ENCODE assay signal across 17 cellular contexts in the genomic region with DNA sequence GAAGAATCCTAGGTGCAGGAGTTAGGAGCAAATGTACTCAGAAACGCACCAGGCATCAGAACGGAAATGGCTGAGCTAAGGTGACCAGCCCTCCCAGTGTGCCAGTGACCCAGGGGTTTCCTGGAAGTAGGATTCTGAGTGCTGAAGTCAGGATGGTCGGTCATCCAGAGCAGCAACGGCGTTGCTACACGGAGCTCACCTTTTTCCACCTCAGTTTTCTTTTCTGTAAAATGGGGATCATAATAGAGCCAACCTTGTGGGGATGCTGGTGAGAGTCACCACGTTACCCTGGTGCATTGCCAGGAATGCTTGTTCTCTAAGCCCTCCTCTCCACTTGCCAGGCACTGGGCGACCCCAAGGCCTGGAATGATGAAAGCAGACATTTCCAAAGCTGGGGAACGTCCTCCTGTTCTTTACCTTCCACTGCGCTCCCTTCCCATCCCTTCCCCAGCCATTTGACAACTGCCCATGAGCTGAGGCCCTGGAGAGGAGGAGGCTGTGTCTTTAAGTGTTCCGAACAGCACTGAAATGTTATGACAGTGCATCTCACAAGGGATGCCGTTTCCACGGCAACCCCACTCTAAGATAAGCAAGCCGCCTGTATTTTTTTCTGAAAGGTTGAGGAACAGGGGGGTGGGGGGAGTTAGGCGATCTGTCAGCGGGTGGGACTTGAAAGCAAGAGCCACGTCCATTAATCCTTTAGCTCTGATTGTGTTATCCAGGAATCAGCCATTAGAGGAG.
DNase-seq lines count a peak whose midpoint lies in the region; ATAC-seq, FAIRE-seq and TF ChIP-seq lines count a peak whose summit lies in the region.
"Had no signal": no experiment of that assay in that cellular context is flagged by ENCODE, and none has a peak within 500 bp of the region (broad histone marks: within the 10 kb centered on the region; RNA-seq: fewer than 3 reads in every experiment).

No MANE protein-coding gene starts in this region.

- BruUV-seq in K562 (replicated peaks; lab: Mats Ljungman, UMichigan) = no TSS peak

- no peak for FAIRE-seq in K562 (lab: Jason Lieb, UNC)
- FAIRE-seq: frontal cortex, GM19239, HTR-8/SVneo, islet of Langerhans had no signal

- CTCF ChIA-PET in K562 (lab: Yijun Ruan, JAX; ENCODE audit: low intra/inter-chr PET ratio) = no interaction called here

- no peaks in the 10 kb centered on the region for H3K9me3 ChIP-seq in K562 (replicated peaks; ENCODE audit: control insufficient read depth, insufficient read depth, low read depth, low read length)
- no peaks in the 10 kb centered on the region for H3K9me3 ChIP-seq in SJCRH30 (replicated peaks)
- H3K9me3 ChIP-seq: tibial nerve had no signal

- no peak overlapping the region for H3K27ac Mint-ChIP-seq in effector memory CD8-positive, alpha-beta T cell

- WGBS in K562 (ENCODE audit: insufficient coverage, low coverage, missing lambda C conversion rate) = 1% methylated on average over 14 of the region's 17 CpGs

- POLR2A ChIA-PET in K562 (lab: Yijun Ruan, JAX) = interaction anchor here (0.5 to 1.6 kb wide), 5 partner anchors 11 to 110 kb away, joined by 3 to 5 read pairs (median 3); no protein-coding TSS in a partner anchor

- ATAC-seq in K562 = peak; percentile 50; the same call in 2 of the 3 replicates
- ATAC-seq in left ventricle myocardium superior = peak; percentile 44
- ATAC-seq in sciatic nerve = peak; percentile 32
- no peak for ATAC-seq in effector memory CD8-positive, alpha-beta T cell (replicated peaks)

- no peak for TF ChIP-seq EP300 in K562 (IDR thresholded peaks at IDR 0.05; ENCODE audit: low read length)

- H3K27ac ChIP-seq in K562 (ENCODE audit: extremely low read depth, low read depth, low read length) (no peak overlapping the region), SJCRH30 (no peak overlapping the region)
- H3K27ac ChIP-seq: tibial nerve had no signal

- H3K4me3 Mint-ChIP-seq in effector memory CD8-positive, alpha-beta T cell = no peak overlapping the region

- peaks cover 2 to 4% of the 10 kb centered on the region in 2 donors for H3K4me1 Mint-ChIP-seq in effector memory CD8-positive, alpha-beta T cell (ENCODE audit: low read depth in 2 of 2)
- H3K4me1 Mint-ChIP-seq: CD8-positive, alpha-beta memory T cell had no signal

- H3K27me3 ChIP-seq in K562 (ENCODE audit: control insufficient read depth in 2 of 2, insufficient read depth in 2 of 2, low read length in 2 of 2) (peaks cover 7 to 65% of the 10 kb centered on the region in 2 experiments; a peak in 4 of 5 replicates), SJCRH30 (no peaks in the 10 kb centered on the region)
- H3K27me3 ChIP-seq: tibial nerve had no signal

- no peak for TF ChIP-seq CTCF in K562 (IDR thresholded peaks at IDR 0.05 in 2 of 3, conservative IDR thresholded peaks at IDR 0.05 in 1 of 3; ENCODE audit: insufficient read depth in 2 of 3, low read depth in 1 of 3, low read length in 3 of 3)

- TF ChIP-seq RAD21 in K562 (CRISPR knock-in tag; conservative IDR thresholded peaks at IDR 0.05 in 1 of 2, IDR thresholded peaks at IDR 0.05 in 1 of 2) = no peak

- no peaks in the 10 kb centered on the region for H3K9me1 ChIP-seq in K562 (ENCODE audit: control insufficient read depth, insufficient read depth, low read length)

- TF ChIP-seq POLR2A in K562 (conservative IDR thresholded peaks at IDR 0.05) = no peak

- no peaks in the 10 kb centered on the region for H3K36me3 Mint-ChIP-seq in effector memory CD8-positive, alpha-beta T cell (ENCODE audit: insufficient read depth)

- H3K4me2 ChIP-seq in K562 (ENCODE audit: insufficient read depth, low read length) = no peak overlapping the region

- H3K9ac ChIP-seq in K562 (ENCODE audit: insufficient read depth in 1 of 2, low read depth in 2 of 2, low read length in 2 of 2) = no peak overlapping the region

- intact Hi-C loops in K562 (cut with micrococcal nuclease) (no loop called here), left ventricle myocardium superior (cut with micrococcal nuclease) (no loop called here), sciatic nerve (cut with DNase I) (no loop called here)

- H3K9me3 Mint-ChIP-seq in effector memory CD8-positive, alpha-beta T cell = no peaks in the 10 kb centered on the region
- H3K9me3 Mint-ChIP-seq: CD8-positive, alpha-beta memory T cell had no signal

- H3K27me3 Mint-ChIP-seq in effector memory CD8-positive, alpha-beta T cell = peaks cover 0 to 16% of the 10 kb centered on the region in 2 donors

- H3K4me1 ChIP-seq in K562 (replicated peaks in 1 of 2; ENCODE audit: control insufficient read depth in 2 of 2, insufficient read depth in 2 of 2, low read length in 2 of 2) (no peaks in the 10 kb centered on the region; a peak in 2 of 5 replicates), SJCRH30 (peaks cover 12% of the 10 kb centered on the region)

- H2AFZ ChIP-seq in K562 (ENCODE audit: low read depth, low read length) = no peak overlapping the region

- H3K36me3 ChIP-seq in K562 (ENCODE audit: control insufficient read depth, insufficient read depth, low read length) (no peaks in the 10 kb centered on the region), SJCRH30 (no peaks in the 10 kb centered on the region; the same call in 1 of the 2 replicates)
- H3K36me3 ChIP-seq: tibial nerve had no signal

- H3K79me2 ChIP-seq in K562 (ENCODE audit: control insufficient read depth, insufficient read depth, low read length) = no peaks in the 10 kb centered on the region

- no peak overlapping the region for H3K4me3 ChIP-seq in K562
- no peak overlapping the region for H3K4me3 ChIP-seq in SJCRH30
- H3K4me3 ChIP-seq: tibial nerve had no signal

- in situ Hi-C loops in K562 (cut with MboI) = no loop called here

- DNase-seq in NCI-H1105 (lab: John Stamatoyannopoulos, UW) = peak; percentile 5
- DNase-seq in NCI-H1105 treated with DMSO at 0.1 percent for 48 hours (lab: John Stamatoyannopoulos, UW) = no peak
- DNase-seq in K562 (ENCODE audit: extremely low read depth in 1 of 4, low spot score in 3 of 4) = peak; percentile 23 to 45 (median 26)
- peak; percentile 52 for DNase-seq in left ventricle myocardium superior
- DNase-seq in sciatic nerve (ENCODE audit: low spot score) = no peak
- no peak for DNase-seq in SJCRH30
- DNase-seq in effector memory CD8-positive, alpha-beta T cell = no peak
- DNase-seq in LoVo (ENCODE audit: low spot score) = no peak
- DNase-seq: 8988T; activated effector memory CD4-positive, alpha-beta T cell treated with Interleukin-2 at 50 U/mL for 16 hours; CD8-positive, alpha-beta memory T cell; stimulated activated CD4-positive, alpha-beta T cell treated with anti-CD3 and anti-CD28 coated beads, Interleukin-2, amount 100 ng/mL, for 48 hours had no signal

- H4K20me1 ChIP-seq in K562 (replicated peaks; ENCODE audit: control insufficient read depth, insufficient read depth, low read length) = no peaks in the 10 kb centered on the region

TF ChIP-seq in K562, 482 proteins besides CTCF, POLR2A, EP300 and RAD21 (continues in another document):
- TF ChIP-seq, protein P1, sequence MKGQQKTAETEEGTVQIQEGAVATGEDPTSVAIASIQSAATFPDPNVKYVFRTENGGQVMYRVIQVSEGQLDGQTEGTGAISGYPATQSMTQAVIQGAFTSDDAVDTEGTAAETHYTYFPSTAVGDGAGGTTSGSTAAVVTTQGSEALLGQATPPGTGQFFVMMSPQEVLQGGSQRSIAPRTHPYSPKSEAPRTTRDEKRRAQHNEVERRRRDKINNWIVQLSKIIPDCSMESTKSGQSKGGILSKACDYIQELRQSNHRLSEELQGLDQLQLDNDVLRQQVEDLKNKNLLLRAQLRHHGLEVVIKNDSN (CRISPR knock-in tag; IDR thresholded peaks at IDR 0.05) = no peak
- TF ChIP-seq RBM25 (IDR thresholded peaks at IDR 0.05; ENCODE audit: low read depth, low read length, severe bottlenecking) = peak; percentile 24
- no peak for TF ChIP-seq ZEB2 (IDR thresholded peaks at IDR 0.05)
- TF ChIP-seq, protein P2, sequence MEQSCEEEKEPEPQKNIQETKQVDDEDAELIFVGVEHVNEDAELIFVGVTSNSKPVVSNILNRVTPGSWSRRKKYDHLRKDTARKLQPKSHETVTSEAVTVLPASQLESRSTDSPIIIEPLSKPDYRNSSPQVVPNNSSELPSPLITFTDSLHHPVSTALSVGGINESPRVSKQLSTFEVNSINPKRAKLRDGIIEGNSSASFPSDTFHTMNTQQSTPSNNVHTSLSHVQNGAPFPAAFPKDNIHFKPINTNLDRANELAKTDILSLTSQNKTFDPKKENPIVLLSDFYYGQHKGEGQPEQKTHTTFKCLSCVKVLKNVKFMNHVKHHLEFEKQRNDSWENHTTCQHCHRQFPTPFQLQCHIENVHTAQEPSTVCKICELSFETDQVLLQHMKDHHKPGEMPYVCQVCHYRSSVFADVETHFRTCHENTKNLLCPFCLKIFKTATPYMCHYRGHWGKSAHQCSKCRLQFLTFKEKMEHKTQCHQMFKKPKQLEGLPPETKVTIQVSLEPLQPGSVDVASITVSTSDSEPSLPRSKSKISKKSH (CRISPR knock-in tag; IDR thresholded peaks at IDR 0.05) = no peak
- TF ChIP-seq SIN3B (IDR thresholded peaks at IDR 0.05; ENCODE audit: low read depth) = no peak
- TF ChIP-seq, protein P3, sequence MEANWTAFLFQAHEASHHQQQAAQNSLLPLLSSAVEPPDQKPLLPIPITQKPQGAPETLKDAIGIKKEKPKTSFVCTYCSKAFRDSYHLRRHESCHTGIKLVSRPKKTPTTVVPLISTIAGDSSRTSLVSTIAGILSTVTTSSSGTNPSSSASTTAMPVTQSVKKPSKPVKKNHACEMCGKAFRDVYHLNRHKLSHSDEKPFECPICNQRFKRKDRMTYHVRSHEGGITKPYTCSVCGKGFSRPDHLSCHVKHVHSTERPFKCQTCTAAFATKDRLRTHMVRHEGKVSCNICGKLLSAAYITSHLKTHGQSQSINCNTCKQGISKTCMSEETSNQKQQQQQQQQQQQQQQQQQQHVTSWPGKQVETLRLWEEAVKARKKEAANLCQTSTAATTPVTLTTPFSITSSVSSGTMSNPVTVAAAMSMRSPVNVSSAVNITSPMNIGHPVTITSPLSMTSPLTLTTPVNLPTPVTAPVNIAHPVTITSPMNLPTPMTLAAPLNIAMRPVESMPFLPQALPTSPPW (CRISPR knock-in tag; IDR thresholded peaks at IDR 0.05) = peak; percentile 25; the same call in 1 of the 2 replicates
- peak in 1 of 2 experiments; percentile 58; a peak in 1 of 4 replicates for TF ChIP-seq RCOR1 (IDR thresholded peaks at IDR 0.05; ENCODE audit: borderline replicate concordance in 1 of 2, low read depth in 2 of 2, low read length in 2 of 2)
- TF ChIP-seq RFX1 (IDR thresholded peaks at IDR 0.05) = peak; percentile 80

Comparison
In these comparisons a context has a peak if more than half of its experiments do, and no peak if none do; other contexts are left out.
1. DNase-seq: peak in NCI-H1105 (single experiment), K562 (4 of 4) and left ventricle myocardium superior (single experiment); none in NCI-H1105 treated with DMSO at 0.1 percent for 48 hours (single experiment), sciatic nerve (single experiment), SJCRH30 (0 of 2), effector memory CD8-positive, alpha-beta T cell (0 of 3) and LoVo (single experiment).